9 cellular contexts compared by ENCODE assay signal in genomic region chr12:71694099-71694820, GRCh38. TPM values are rescaled to one million over a fixed set of nuclear protein-coding genes. Genes with fewer than 3 reads are reported as not detected.
DNase-seq lines count a peak whose midpoint lies in the region; ATAC-seq and TF ChIP-seq lines count a peak whose summit lies in the region.
"Had no signal": no experiment of that assay in that cellular context is flagged by ENCODE, and none has a peak within 500 bp of the region (broad histone marks: within the 10 kb centered on the region; RNA-seq: fewer than 3 reads in every experiment).

No MANE protein-coding gene starts in this region.

- in situ Hi-C loops in GM13976 (cut with MboI; ENCODE audit: low sequenced_read_pairs, unreplicated experiment): no loop called here

- ATAC-seq in GM21576 (IDR thresholded peaks at IDR 0.05; ENCODE audit: unreplicated experiment): peak; percentile 74
- ATAC-seq in HG03575 (IDR thresholded peaks at IDR 0.05; ENCODE audit: extremely low read depth, insufficient number of reproducible peaks, low FRiP score, unreplicated experiment): peak; percentile 87

- no peaks in the 10 kb centered on the region for H3K27me3 ChIP-seq in right atrium auricular region

- peak overlapping the region; percentile 66 to 70 for H3K27ac ChIP-seq in right atrium auricular region

- H3K36me3 ChIP-seq in right atrium auricular region: peaks cover 19% of the 10 kb centered on the region

- no peaks in the 10 kb centered on the region for H3K9me3 ChIP-seq in right atrium auricular region

- peak; percentile 52 for DNase-seq in GM13976 (ENCODE audit: low spot score)
- DNase-seq in right atrium auricular region (ENCODE audit: low spot score): no peak
- DNase-seq in occipital lobe (lab: John Stamatoyannopoulos, UW): no peak
- DNase-seq in mucosa of gallbladder (ENCODE audit: low spot score): no peak
- no peak for DNase-seq in stimulated activated CD4-positive, alpha-beta T cell treated with anti-CD3 and anti-CD28 coated beads, Interleukin-2, amount 100 ng/mL, for 48 hours
- no peak for DNase-seq in stimulated activated CD4-positive, alpha-beta T cell treated with anti-CD3 and anti-CD28 coated beads, Interleukin-12 subunit alpha, Interleukin-12 subunit beta, amount 100 ng/mL, for 4 hours
- DNase-seq: T-helper 1 cell had no signal

- no peak for TF ChIP-seq CTCF in GM13976 (IDR thresholded peaks at IDR 0.05; ENCODE audit: borderline replicate concordance, control extremely low read depth, extremely low read depth, insufficient read depth, missing control alignments)
- TF ChIP-seq CTCF in right atrium auricular region (IDR thresholded peaks at IDR 0.05): no peak

- H3K4me3 ChIP-seq in right atrium auricular region: no peak overlapping the region

- peaks cover 0 to 15% of the 10 kb centered on the region in 2 donors for H3K4me1 ChIP-seq in right atrium auricular region

RNA-seq across cellular contexts. Expression of gene TMEM19, which starts 8.4 kb away (rescaled TPM):
- total RNA-seq in right atrium auricular region (10 to 100 TPM; 19.5 to 20.5 TPM), occipital lobe (68.5 TPM), mucosa of gallbladder (46.0 TPM)

RNA-seq across cellular contexts. Expression of gene THAP2, which starts 30.2 kb away (rescaled TPM):
- 1 to 10 TPM; 2.0 to 5.2 TPM for total RNA-seq in right atrium auricular region
- total RNA-seq in occipital lobe: 47.9 TPM
- 5.0 TPM for total RNA-seq in mucosa of gallbladder

RNA-seq across cellular contexts. Expression of gene ZFC3H1, which starts 30.6 kb away (rescaled TPM):
- total RNA-seq in right atrium auricular region (10 to 100 TPM; 19.5 to 22.8 TPM), occipital lobe (42.7 TPM), mucosa of gallbladder (36.4 TPM)
